Comparison of ENCODE assay signal across 2 cellular contexts in the genomic region with DNA sequence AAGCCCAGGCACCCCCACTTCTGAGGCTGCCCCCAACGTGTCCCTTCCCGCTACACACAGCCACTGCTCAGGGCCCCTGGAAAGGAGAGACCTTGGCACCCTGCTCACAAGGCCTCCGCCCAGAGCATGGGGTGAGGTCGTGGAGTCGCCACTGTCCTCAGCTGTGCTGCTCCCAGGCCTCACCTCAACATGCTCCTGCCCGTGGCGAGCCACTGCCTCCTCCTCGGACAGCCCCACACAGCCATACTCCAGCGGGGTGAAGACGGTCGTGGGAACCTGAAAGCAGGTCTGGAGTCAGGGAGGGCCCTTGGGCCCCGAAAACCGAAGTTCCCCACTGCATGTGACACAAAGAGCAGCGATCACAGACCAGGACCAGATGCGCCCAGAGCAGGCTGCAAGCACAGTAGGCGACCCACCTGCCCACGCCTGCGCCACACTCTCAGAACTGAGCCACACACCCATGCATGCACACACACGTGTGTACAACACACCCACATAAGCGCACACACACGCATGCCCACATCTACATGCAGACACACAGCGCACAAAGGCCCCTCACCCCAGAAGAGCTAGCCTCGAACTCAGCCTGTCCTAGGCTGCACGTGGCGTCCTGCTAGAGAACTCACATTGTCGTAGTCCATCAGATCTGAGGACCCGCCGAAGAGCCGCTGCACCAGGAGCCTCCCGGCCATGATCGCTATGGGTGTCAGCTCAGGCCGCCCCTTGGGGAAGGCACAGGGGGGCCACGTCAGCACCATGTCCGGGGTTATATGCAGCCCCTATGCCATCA.
TF ChIP-seq lines count a peak whose summit lies in the region.

No MANE protein-coding gene starts in this region.

TF ChIP-seq in SK-N-SH, 30 proteins besides CTCF, POLR2A, EP300 and RAD21 (continued from another document):
- no peak for TF ChIP-seq GATA2 (CRISPR knock-in tag; IDR thresholded peaks at IDR 0.05)
- no peak for TF ChIP-seq TCF12 (IDR thresholded peaks at IDR 0.05)

TF ChIP-seq in SK-N-SH treated with all-trans-retinoic acid at 6 μM for 48 hours, 23 proteins besides CTCF, POLR2A, EP300 and RAD21 (continued from another document):
- TF ChIP-seq ZNF565 (CRISPR knock-in tag; conservative IDR thresholded peaks at IDR 0.05; ENCODE audit: low read depth) (no peak), ZFP30 (CRISPR knock-in tag; IDR thresholded peaks at IDR 0.05) (no peak), ESRRG (CRISPR knock-in tag; IDR thresholded peaks at IDR 0.05) (no peak), GLIS3 (CRISPR knock-in tag; IDR thresholded peaks at IDR 0.05) (no peak), BACH2 (CRISPR knock-in tag; IDR thresholded peaks at IDR 0.05; ENCODE audit: borderline replicate concordance) (no peak), ISL1 (CRISPR knock-in tag; IDR thresholded peaks at IDR 0.05) (no peak), TCF4 (CRISPR knock-in tag; IDR thresholded peaks at IDR 0.05; ENCODE audit: borderline replicate concordance) (no peak), ZNF70 (CRISPR knock-in tag; IDR thresholded peaks at IDR 0.05) (no peak), POU6F1 (CRISPR knock-in tag; IDR thresholded peaks at IDR 0.05; ENCODE audit: borderline replicate concordance, low read depth) (no peak), ZC3H10 (CRISPR knock-in tag; IDR thresholded peaks at IDR 0.05) (no peak), ZNF8 (CRISPR knock-in tag; IDR thresholded peaks at IDR 0.05) (no peak), CSRNP3 (CRISPR knock-in tag; IDR thresholded peaks at IDR 0.05) (no peak), OSR1 (CRISPR knock-in tag; IDR thresholded peaks at IDR 0.05) (no peak)
- TF ChIP-seq, protein P1, sequence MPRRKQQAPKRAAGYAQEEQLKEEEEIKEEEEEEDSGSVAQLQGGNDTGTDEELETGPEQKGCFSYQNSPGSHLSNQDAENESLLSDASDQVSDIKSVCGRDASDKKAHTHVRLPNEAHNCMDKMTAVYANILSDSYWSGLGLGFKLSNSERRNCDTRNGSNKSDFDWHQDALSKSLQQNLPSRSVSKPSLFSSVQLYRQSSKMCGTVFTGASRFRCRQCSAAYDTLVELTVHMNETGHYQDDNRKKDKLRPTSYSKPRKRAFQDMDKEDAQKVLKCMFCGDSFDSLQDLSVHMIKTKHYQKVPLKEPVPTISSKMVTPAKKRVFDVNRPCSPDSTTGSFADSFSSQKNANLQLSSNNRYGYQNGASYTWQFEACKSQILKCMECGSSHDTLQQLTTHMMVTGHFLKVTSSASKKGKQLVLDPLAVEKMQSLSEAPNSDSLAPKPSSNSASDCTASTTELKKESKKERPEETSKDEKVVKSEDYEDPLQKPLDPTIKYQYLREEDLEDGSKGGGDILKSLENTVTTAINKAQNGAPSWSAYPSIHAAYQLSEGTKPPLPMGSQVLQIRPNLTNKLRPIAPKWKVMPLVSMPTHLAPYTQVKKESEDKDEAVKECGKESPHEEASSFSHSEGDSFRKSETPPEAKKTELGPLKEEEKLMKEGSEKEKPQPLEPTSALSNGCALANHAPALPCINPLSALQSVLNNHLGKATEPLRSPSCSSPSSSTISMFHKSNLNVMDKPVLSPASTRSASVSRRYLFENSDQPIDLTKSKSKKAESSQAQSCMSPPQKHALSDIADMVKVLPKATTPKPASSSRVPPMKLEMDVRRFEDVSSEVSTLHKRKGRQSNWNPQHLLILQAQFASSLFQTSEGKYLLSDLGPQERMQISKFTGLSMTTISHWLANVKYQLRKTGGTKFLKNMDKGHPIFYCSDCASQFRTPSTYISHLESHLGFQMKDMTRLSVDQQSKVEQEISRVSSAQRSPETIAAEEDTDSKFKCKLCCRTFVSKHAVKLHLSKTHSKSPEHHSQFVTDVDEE (CRISPR knock-in tag; IDR thresholded peaks at IDR 0.05) = no peak
